In the genomic region with DNA sequence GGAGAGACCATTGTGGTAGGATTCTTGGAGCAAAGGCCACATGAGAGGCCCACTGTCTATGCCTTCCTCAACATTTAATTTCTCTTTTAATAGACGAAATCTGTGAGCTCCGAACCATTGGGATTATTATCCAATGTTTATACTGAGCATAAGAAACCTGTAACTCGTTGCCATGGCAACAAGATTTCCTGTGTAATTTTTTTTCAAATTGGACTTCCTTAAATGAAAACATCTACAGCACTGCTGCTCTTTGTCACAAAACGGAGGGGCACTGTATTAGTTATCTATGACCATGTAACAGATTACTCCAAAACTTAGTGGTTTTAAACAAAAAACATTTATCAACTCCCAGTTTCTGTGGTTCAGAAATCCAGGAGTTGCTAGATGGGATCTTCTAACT, we compare ENCODE assay signal across 18 cellular contexts. TPM values are rescaled to one million over a fixed set of nuclear protein-coding genes. Genes with fewer than 3 reads are reported as not detected.
DNase-seq lines count a peak whose midpoint lies in the region; ATAC-seq and TF ChIP-seq lines count a peak whose summit lies in the region.
"Had no signal": no experiment of that assay in that cellular context is flagged by ENCODE, and none has a peak within 500 bp of the region (broad histone marks: within the 10 kb centered on the region; RNA-seq: fewer than 3 reads in every experiment).

No MANE protein-coding gene starts in this region.

- no peak for TF ChIP-seq POLR2A in NB4 (IDR thresholded peaks at IDR 0.05; ENCODE audit: extremely low read depth, insufficient read length)

- H3K9me3 Mint-ChIP-seq in activated T-cell treated with anti-CD3 and anti-CD28 coated beads, Interleukin-2, amount 50 U/mL, for 24 hours: no peaks in the 10 kb centered on the region
- H3K9me3 Mint-ChIP-seq in activated T-cell treated with anti-CD3 and anti-CD28 coated beads, Interleukin-2, amount 50 U/mL, for 72 hours: no peaks in the 10 kb centered on the region
- no peaks in the 10 kb centered on the region for H3K9me3 Mint-ChIP-seq in endothelial cell (ENCODE audit: unreplicated experiment)
- no peaks in the 10 kb centered on the region for H3K9me3 Mint-ChIP-seq in stimulated activated naive B cell treated with anti-CD40 and anti-IgM and Interleukin-4, amounts not matched to agents 10 μg/mL and 1 μg/mL and 100 μg/mL, for 72 hours

- H3K27me3 Mint-ChIP-seq in activated T-cell treated with anti-CD3 and anti-CD28 coated beads, Interleukin-2, amount 50 U/mL, for 24 hours: no peaks in the 10 kb centered on the region
- no peaks in the 10 kb centered on the region for H3K27me3 Mint-ChIP-seq in activated T-cell treated with anti-CD3 and anti-CD28 coated beads, Interleukin-2, amount 50 U/mL, for 72 hours (ENCODE audit: low read depth)
- H3K27me3 Mint-ChIP-seq in endothelial cell (ENCODE audit: unreplicated experiment): no peaks in the 10 kb centered on the region
- no peaks in the 10 kb centered on the region for H3K27me3 Mint-ChIP-seq in stimulated activated naive B cell treated with anti-CD40 and anti-IgM and Interleukin-4, amounts not matched to agents 10 μg/mL and 1 μg/mL and 100 μg/mL, for 72 hours

- no peaks in the 10 kb centered on the region for H3K36me3 Mint-ChIP-seq in activated T-cell treated with anti-CD3 and anti-CD28 coated beads, Interleukin-2, amount 50 U/mL, for 24 hours (ENCODE audit: low read depth)
- H3K36me3 Mint-ChIP-seq in activated T-cell treated with anti-CD3 and anti-CD28 coated beads, Interleukin-2, amount 50 U/mL, for 72 hours (ENCODE audit: insufficient read depth in 2 of 2): no peaks in the 10 kb centered on the region
- no peaks in the 10 kb centered on the region for H3K36me3 Mint-ChIP-seq in endothelial cell (ENCODE audit: low read depth, unreplicated experiment)
- H3K36me3 Mint-ChIP-seq in stimulated activated naive B cell treated with anti-CD40 and anti-IgM and Interleukin-4, amounts not matched to agents 10 μg/mL and 1 μg/mL and 100 μg/mL, for 72 hours: no peaks in the 10 kb centered on the region

- peak overlapping the region; percentile 66 for H3K27ac Mint-ChIP-seq in activated T-cell treated with anti-CD3 and anti-CD28 coated beads, Interleukin-2, amount 50 U/mL, for 24 hours
- no peak overlapping the region for H3K27ac Mint-ChIP-seq in activated T-cell treated with anti-CD3 and anti-CD28 coated beads, Interleukin-2, amount 50 U/mL, for 72 hours
- peak overlapping the region; percentile 75 for H3K27ac Mint-ChIP-seq in endothelial cell (ENCODE audit: unreplicated experiment)
- peak overlapping the region; percentile 31 for H3K27ac Mint-ChIP-seq in stimulated activated naive B cell treated with anti-CD40 and anti-IgM and Interleukin-4, amounts not matched to agents 10 μg/mL and 1 μg/mL and 100 μg/mL, for 72 hours

- no peak overlapping the region for H3K4me3 ChIP-seq in NB4 (ENCODE audit: low read depth, low read length)
- H3K4me3 ChIP-seq: ovary, thyroid gland had no signal

- no peak overlapping the region for H3K4me3 Mint-ChIP-seq in activated T-cell treated with anti-CD3 and anti-CD28 coated beads, Interleukin-2, amount 50 U/mL, for 24 hours
- H3K4me3 Mint-ChIP-seq in activated T-cell treated with anti-CD3 and anti-CD28 coated beads, Interleukin-2, amount 50 U/mL, for 72 hours: no peak overlapping the region
- H3K4me3 Mint-ChIP-seq in endothelial cell (ENCODE audit: unreplicated experiment): no peak overlapping the region
- H3K4me3 Mint-ChIP-seq in stimulated activated naive B cell treated with anti-CD40 and anti-IgM and Interleukin-4, amounts not matched to agents 10 μg/mL and 1 μg/mL and 100 μg/mL, for 72 hours: no peak overlapping the region

- no peak for TF ChIP-seq CTCF in NB4 (IDR thresholded peaks at IDR 0.05; ENCODE audit: low read depth, low read length)
- TF ChIP-seq CTCF in endothelial cell (IDR thresholded peaks at IDR 0.05; ENCODE audit: unreplicated experiment): no peak

- no peak for ATAC-seq in activated T-cell treated with anti-CD3 and anti-CD28 coated beads, Interleukin-2, amount 50 U/mL, for 72 hours (replicated peaks in 1 of 2)
- ATAC-seq in stimulated activated naive B cell treated with anti-CD40 and anti-IgM and Interleukin-4, amounts not matched to agents 10 μg/mL and 1 μg/mL and 100 μg/mL, for 72 hours (replicated peaks): peak in 1 of 2 donors; percentile 58
- ATAC-seq in HG03139 (IDR thresholded peaks at IDR 0.05; ENCODE audit: unreplicated experiment): no peak

- DNase-seq in activated T-cell treated with anti-CD3 and anti-CD28 coated beads, Interleukin-2, amount 50 U/mL, for 24 hours: no peak
- no peak for DNase-seq in activated T-cell treated with anti-CD3 and anti-CD28 coated beads, Interleukin-2, amount 50 U/mL, for 72 hours
- DNase-seq in NB4 (ENCODE audit: low read depth) (peak; percentile 6), endothelial cell (ENCODE audit: low spot score) (no peak), NCI-H524 treated with DMSO at 0.1 percent for 48 hours (lab: John Stamatoyannopoulos, UW) (no peak)
- no peak for DNase-seq in stimulated activated naive B cell treated with anti-CD40 and anti-IgM and Interleukin-4, amounts not matched to agents 10 μg/mL and 1 μg/mL and 100 μg/mL, for 72 hours
- DNase-seq in activated T-cell treated with anti-CD3 and anti-CD28 coated beads, Interleukin-2, amount 50 U/mL, for 48 hours: no peak
- DNase-seq: activated CD4-positive, CD25-positive, alpha-beta regulatory T cell; foreskin melanocyte; NCI-H187; NK-92 treated with Interleukin-12 subunit alpha and Interleukin-12 subunit beta, amount 100 ng/mL, for 24 hours; ovary; SK-N-SH; stimulated activated CD4-positive, alpha-beta T cell treated with anti-CD3 and anti-CD28 coated beads, Interleukin-12 subunit alpha, Interleukin-12 subunit beta, amount 100 ng/mL, for 4 hours; thyroid gland had no signal

- H3K4me1 Mint-ChIP-seq in activated T-cell treated with anti-CD3 and anti-CD28 coated beads, Interleukin-2, amount 50 U/mL, for 24 hours (ENCODE audit: low read depth): peaks cover 11% of the 10 kb centered on the region
- peaks cover 6% of the 10 kb centered on the region for H3K4me1 Mint-ChIP-seq in activated T-cell treated with anti-CD3 and anti-CD28 coated beads, Interleukin-2, amount 50 U/mL, for 72 hours (ENCODE audit: low read depth)
- no peaks in the 10 kb centered on the region for H3K4me1 Mint-ChIP-seq in endothelial cell (ENCODE audit: unreplicated experiment)
- peaks cover 3 to 15% of the 10 kb centered on the region in 2 donors for H3K4me1 Mint-ChIP-seq in stimulated activated naive B cell treated with anti-CD40 and anti-IgM and Interleukin-4, amounts not matched to agents 10 μg/mL and 1 μg/mL and 100 μg/mL, for 72 hours

RNA-seq across cellular contexts. Expression of a gene that starts 38.7 kb away (rescaled TPM):
- under 1 TPM in 1 of 2 donors, not detected in 1; 0.38 TPM for total RNA-seq in activated T-cell treated with anti-CD3 and anti-CD28 coated beads, Interleukin-2, amount 50 U/mL, for 72 hours
- total RNA-seq in endothelial cell (ENCODE audit: unreplicated experiment): not detected
- total RNA-seq: dermis microvascular lymphatic vessel endothelial cell, mesenteric fat pad, ovary, thyroid gland had no signal
